In the genomic region with DNA sequence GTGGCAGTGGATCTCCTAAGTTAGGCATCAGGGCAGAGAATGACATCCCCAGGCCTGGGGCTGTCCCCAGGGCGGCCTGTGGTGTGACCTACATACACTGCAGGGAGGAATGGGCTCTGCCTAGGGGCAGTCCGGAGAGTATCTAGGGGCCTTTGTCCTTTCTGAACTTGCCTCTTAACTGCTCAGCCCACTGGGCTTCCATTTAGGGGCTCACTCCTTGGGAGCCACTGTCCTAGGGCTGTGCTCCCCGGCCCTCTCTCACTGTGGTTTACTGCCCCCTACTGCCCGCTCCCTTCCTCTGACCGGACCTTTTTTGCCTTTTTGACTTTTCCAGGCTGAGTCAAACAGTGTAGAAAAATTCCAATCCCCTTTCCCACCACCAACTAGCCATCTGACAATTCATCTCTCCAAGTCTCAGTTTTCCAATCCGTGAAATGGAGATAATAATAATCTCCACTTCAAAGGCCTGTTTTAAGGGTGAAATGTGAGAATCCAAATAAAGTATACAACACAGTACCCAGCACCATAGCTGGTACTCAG, we compare ENCODE assay signal across 8 cellular contexts.
DNase-seq lines count a peak whose midpoint lies in the region; ATAC-seq and TF ChIP-seq lines count a peak whose summit lies in the region.

No MANE protein-coding gene starts in this region.

- CTCF ChIA-PET in AG04450 (lab: Charles Lee), result interaction anchor here (0.6 to 3.3 kb wide), 10 partner anchors 9 to 277 kb away, joined by 3 to 59 read pairs (median 4); a partner anchor contains a TSS

- no peak overlapping the region for H3K27ac Mint-ChIP-seq in natural killer cell treated with Interleukin-12 subunit alpha and Interleukin-12 subunit beta and Interleukin-15 and Interleukin-18, amount 100 ng/mL, for 72 hours

- H3K36me3 ChIP-seq in fibroblast of lung (ENCODE audit: control insufficient read depth, insufficient read depth, low read length), result no peaks in the 10 kb centered on the region
- H3K36me3 ChIP-seq in subcutaneous abdominal adipose tissue (ENCODE audit: control insufficient read depth in 5 of 5, insufficient read depth in 5 of 5, low read length in 5 of 5), result no peaks in the 10 kb centered on the region

- no peak overlapping the region for H3K27ac ChIP-seq in AG04450 (ENCODE audit: low read depth, low read length)
- no peak overlapping the region for H3K27ac ChIP-seq in fibroblast of lung (ENCODE audit: insufficient read depth, low read length)
- H3K27ac ChIP-seq in subcutaneous abdominal adipose tissue (ENCODE audit: low read depth, low read length), result peak overlapping the region; percentile 40

- no peaks in the 10 kb centered on the region for H3K36me3 Mint-ChIP-seq in natural killer cell treated with Interleukin-12 subunit alpha and Interleukin-12 subunit beta and Interleukin-15 and Interleukin-18, amount 100 ng/mL, for 72 hours

- H3K4me2 ChIP-seq in fibroblast of lung (ENCODE audit: extremely low read depth, insufficient read depth, low read length), result no peak overlapping the region

- no peaks in the 10 kb centered on the region for H3K9me3 ChIP-seq in AG04450 (ENCODE audit: control insufficient read depth, insufficient read depth, low read length)
- no peaks in the 10 kb centered on the region for H3K9me3 ChIP-seq in fibroblast of lung (ENCODE audit: control insufficient read depth, insufficient read depth, low read depth, low read length)
- H3K9me3 ChIP-seq in subcutaneous abdominal adipose tissue (ENCODE audit: control insufficient read depth in 5 of 5, low read length in 5 of 5), result no peaks in the 10 kb centered on the region

- H4K20me1 ChIP-seq in fibroblast of lung (ENCODE audit: control insufficient read depth, extremely low read depth, insufficient read depth, low read length), result no peaks in the 10 kb centered on the region

- H3K27me3 ChIP-seq in AG04450 (ENCODE audit: control insufficient read depth, insufficient read depth, low read length) (no peaks in the 10 kb centered on the region), fibroblast of lung (ENCODE audit: control insufficient read depth, insufficient read depth, low read length) (no peaks in the 10 kb centered on the region), subcutaneous abdominal adipose tissue (ENCODE audit: control insufficient read depth in 5 of 5, insufficient read depth in 4 of 5, low read length in 5 of 5) (no peaks in the 10 kb centered on the region)

- peak overlapping the region; percentile 9 for H2AFZ ChIP-seq in fibroblast of lung (ENCODE audit: low read length)

- peak; percentile 49 for ATAC-seq in GM18907 (IDR thresholded peaks at IDR 0.05; ENCODE audit: unreplicated experiment)
- ATAC-seq in natural killer cell treated with Interleukin-12 subunit alpha and Interleukin-12 subunit beta and Interleukin-15 and Interleukin-18, amount 100 ng/mL, for 72 hours, result peak; percentile 84 to 86
- no peak for ATAC-seq in HG03378 (IDR thresholded peaks at IDR 0.05; ENCODE audit: unreplicated experiment)

- H3K4me3 ChIP-seq in AG04450 (ENCODE audit: low read depth, low read length), result no peak overlapping the region
- no peak overlapping the region for H3K4me3 ChIP-seq in fibroblast of lung (replicated peaks in 1 of 4; ENCODE audit: control extremely low read depth in 1 of 4, insufficient read depth in 1 of 4, low read depth in 3 of 4, low read length in 4 of 4)
- H3K4me3 ChIP-seq in subcutaneous abdominal adipose tissue (ENCODE audit: low read depth in 1 of 5, low read length in 5 of 5), result no peak overlapping the region

- POLR2A ChIA-PET in AG04450 (lab: Yijun Ruan, JAX), result no interaction called here

- H3K9me3 Mint-ChIP-seq in natural killer cell treated with Interleukin-12 subunit alpha and Interleukin-12 subunit beta and Interleukin-15 and Interleukin-18, amount 100 ng/mL, for 72 hours, result no peaks in the 10 kb centered on the region

- H3K79me2 ChIP-seq in fibroblast of lung (ENCODE audit: control insufficient read depth, insufficient read depth, low read length), result no peaks in the 10 kb centered on the region

- H3K4me3 Mint-ChIP-seq in natural killer cell treated with Interleukin-12 subunit alpha and Interleukin-12 subunit beta and Interleukin-15 and Interleukin-18, amount 100 ng/mL, for 72 hours, result no peak overlapping the region

- H3K4me1 Mint-ChIP-seq in natural killer cell treated with Interleukin-12 subunit alpha and Interleukin-12 subunit beta and Interleukin-15 and Interleukin-18, amount 100 ng/mL, for 72 hours (ENCODE audit: low read depth in 2 of 2), result no peaks in the 10 kb centered on the region

- TF ChIP-seq CTCF in AG04450 (IDR thresholded peaks at IDR 0.05; ENCODE audit: low read depth, low read length) (peak; percentile 72), fibroblast of lung (conservative IDR thresholded peaks at IDR 0.05 in 1 of 2, IDR thresholded peaks at IDR 0.05 in 1 of 2; ENCODE audit: low read depth in 1 of 2, low read length in 2 of 2) (peak; percentile 75 to 83)

- H3K9ac ChIP-seq in fibroblast of lung (ENCODE audit: insufficient read depth, low read length), result no peak overlapping the region
- peak overlapping the region in 1 of 5 donors; percentile 27 for H3K9ac ChIP-seq in subcutaneous abdominal adipose tissue (ENCODE audit: low read length in 5 of 5)

- DNase-seq in AG04450 (ENCODE audit: low read depth, low spot score) (no peak), NCI-H82 treated with DMSO at 0.1 percent for 48 hours (lab: John Stamatoyannopoulos, UW; ENCODE audit: unreplicated experiment) (peak; percentile 39), activated T-cell treated with anti-CD3 and anti-CD28 coated beads for 24 hours (ENCODE audit: low read depth) (peak; percentile 33), fibroblast of lung (ENCODE audit: low read depth in 2 of 2) (peak; percentile 46 to 60)
- DNase-seq in natural killer cell treated with Interleukin-12 subunit alpha and Interleukin-12 subunit beta and Interleukin-15 and Interleukin-18, amount 100 ng/mL, for 72 hours (ENCODE audit: low spot score), result peak; percentile 70

- H3K27me3 Mint-ChIP-seq in natural killer cell treated with Interleukin-12 subunit alpha and Interleukin-12 subunit beta and Interleukin-15 and Interleukin-18, amount 100 ng/mL, for 72 hours, result peaks cover 11 to 23% of the 10 kb centered on the region in 2 donors

- H3K4me1 ChIP-seq in fibroblast of lung (ENCODE audit: control insufficient read depth, extremely low read depth, insufficient read depth, low read length), result no peaks in the 10 kb centered on the region
- peaks cover 0 to 4% (median 3%) of the 10 kb centered on the region in 5 donors for H3K4me1 ChIP-seq in subcutaneous abdominal adipose tissue (ENCODE audit: control insufficient read depth in 5 of 5, insufficient read depth in 5 of 5, low read length in 5 of 5)
